8 cellular contexts compared by ENCODE assay signal in the genomic region with DNA sequence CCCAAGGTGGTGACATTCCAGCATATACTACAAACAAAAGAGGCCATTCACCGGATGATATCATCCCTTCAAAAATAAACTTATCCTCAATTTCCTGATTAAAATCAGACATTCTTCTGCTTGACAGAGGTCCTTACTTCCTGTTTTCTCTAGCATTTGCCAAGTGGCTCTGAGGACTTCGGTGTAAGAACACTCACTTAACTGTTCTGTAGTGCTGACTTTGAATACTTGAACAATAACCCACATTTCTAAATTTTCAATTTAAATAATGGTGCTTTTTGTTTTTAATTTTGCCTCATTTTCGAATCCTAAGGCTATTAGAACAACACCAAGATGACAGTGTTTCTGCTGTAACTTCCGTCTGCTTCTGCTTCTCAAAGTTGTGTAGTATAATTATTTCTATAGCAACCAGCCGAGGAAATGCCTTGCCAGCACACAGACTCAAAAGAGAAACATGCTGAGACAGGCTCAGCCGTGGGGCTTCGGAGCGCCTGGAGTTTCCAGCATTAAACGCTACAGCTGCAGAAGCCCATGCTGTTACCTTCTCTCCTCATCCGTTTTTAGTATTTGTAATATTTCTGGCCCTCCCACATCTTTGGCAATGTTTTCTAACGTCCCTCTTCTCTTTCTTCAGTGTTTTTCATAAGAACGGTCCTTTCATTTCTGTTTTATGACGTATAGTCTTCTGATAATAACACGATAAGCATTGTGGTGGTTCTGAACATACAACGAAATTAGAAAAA. TPM values are rescaled to one million over a fixed set of nuclear protein-coding genes. Genes with fewer than 3 reads are reported as not detected.
DNase-seq lines count a peak whose midpoint lies in the region; ATAC-seq and TF ChIP-seq lines count a peak whose summit lies in the region.

No MANE protein-coding gene starts in this region.

- no peak overlapping the region for H3K23ac ChIP-seq in neuronal stem cell (ENCODE audit: low read depth, low read length, poor library complexity)

- H3K4me3 ChIP-seq in fibroblast of villous mesenchyme (ENCODE audit: low read depth, low read length) (peak overlapping the region; percentile 66), neuronal stem cell (ENCODE audit: low read length in 2 of 2) (peak overlapping the region in 1 of 2 donors; percentile 47), subcutaneous abdominal adipose tissue (ENCODE audit: low read depth in 1 of 5, low read length in 5 of 5) (peak overlapping the region; percentile 64 to 81 (median 78))

- H3K9ac ChIP-seq in neuronal stem cell (ENCODE audit: low read depth, low read length, poor library complexity) (no peak overlapping the region), subcutaneous abdominal adipose tissue (ENCODE audit: low read length in 5 of 5) (peak overlapping the region; percentile 51 to 90 (median 72))

- peak; percentile 90 for ATAC-seq in CD4-positive, alpha-beta T cell (ENCODE audit: poor library complexity)
- peak; percentile 93 for ATAC-seq in GM19467 (IDR thresholded peaks at IDR 0.05; ENCODE audit: unreplicated experiment)

- peak; percentile 37 to 72 (median 62) for DNase-seq in CD4-positive, alpha-beta T cell
- DNase-seq in HK-2 (ENCODE audit: unreplicated experiment) (peak; percentile 20), SHP77 (lab: John Stamatoyannopoulos, UW) (peak; percentile 41 to 57), activated gamma-delta T cell treated with Interleukin-2 at 50 U/mL for 16 hours (peak; percentile 40), fibroblast of villous mesenchyme (ENCODE audit: low read depth) (peak; percentile 86), neuronal stem cell (ENCODE audit: low spot score) (peak; percentile 30)

- no peak overlapping the region for H2BK15ac ChIP-seq in neuronal stem cell (ENCODE audit: low read length)

- peaks cover 35% of the 10 kb centered on the region for H3K4me1 Mint-ChIP-seq in CD4-positive, alpha-beta T cell (ENCODE audit: low read depth)

- no peaks in the 10 kb centered on the region for H3K27me3 Mint-ChIP-seq in CD4-positive, alpha-beta T cell

- no peak overlapping the region for H2BK120ac ChIP-seq in neuronal stem cell (ENCODE audit: low read depth, low read length)

- H3K27me3 ChIP-seq in CD4-positive, alpha-beta T cell (ENCODE audit: control insufficient read depth, insufficient read depth, low read length), result no peaks in the 10 kb centered on the region
- H3K27me3 ChIP-seq in neuronal stem cell (ENCODE audit: control insufficient read depth in 3 of 3, insufficient read depth in 3 of 3, low read depth in 1 of 3, low read length in 3 of 3), result no peaks in the 10 kb centered on the region
- H3K27me3 ChIP-seq in subcutaneous abdominal adipose tissue (ENCODE audit: control insufficient read depth in 5 of 5, insufficient read depth in 4 of 5, low read length in 5 of 5), result no peaks in the 10 kb centered on the region

- no peaks in the 10 kb centered on the region for H3K79me1 ChIP-seq in neuronal stem cell (ENCODE audit: low read depth, low read length)

- CTCF ChIA-PET in CD4-positive, alpha-beta T cell (lab: Charles Lee), result interaction anchor here (0.8 to 3.9 kb wide), 7 partner anchors 11 to 25 kb away, joined by 3 to 16 read pairs (median 4); no protein-coding TSS in a partner anchor

- H4K91ac ChIP-seq in neuronal stem cell (ENCODE audit: low read depth, low read length, poor library complexity), result no peak overlapping the region

- H4K8ac ChIP-seq in neuronal stem cell (ENCODE audit: low read depth, low read length), result no peak overlapping the region

- no peak overlapping the region for H3K14ac ChIP-seq in neuronal stem cell (ENCODE audit: low read length)

- H3K4me1 ChIP-seq in neuronal stem cell (ENCODE audit: control insufficient read depth in 2 of 2, insufficient read depth in 1 of 2, low read depth in 1 of 2, low read length in 2 of 2), result peaks cover under 1 to 14% of the 10 kb centered on the region in 2 donors
- H3K4me1 ChIP-seq in subcutaneous abdominal adipose tissue (ENCODE audit: control insufficient read depth in 5 of 5, insufficient read depth in 5 of 5, low read length in 5 of 5), result peaks cover 0 to 35% (median 19%) of the 10 kb centered on the region in 5 donors

- no peaks in the 10 kb centered on the region for H3K9me3 Mint-ChIP-seq in CD4-positive, alpha-beta T cell

- H3K4ac ChIP-seq in neuronal stem cell (ENCODE audit: low read length), result no peak overlapping the region

- WGBS in neuronal stem cell (ENCODE audit: extremely low coverage in 2 of 2, insufficient read length in 2 of 2, insufficient replicate concordance in 1 of 2), 2 donors, result no CpG with 5 or more reads among the region's 15 CpGs

- no peak for TF ChIP-seq CTCF in CD4-positive, alpha-beta T cell (IDR thresholded peaks at IDR 0.05)
- no peak for TF ChIP-seq CTCF in fibroblast of villous mesenchyme (IDR thresholded peaks at IDR 0.05; ENCODE audit: insufficient read depth, low read depth, low read length)

- POLR2A ChIA-PET in CD4-positive, alpha-beta T cell (lab: Charles Lee), result interaction anchor here (0.8 to 4.5 kb wide), 9 partner anchors 9 to 767 kb away, joined by 3 to 22 read pairs (median 6); a partner anchor contains a TSS

- no peak overlapping the region for H2AK5ac ChIP-seq in neuronal stem cell (ENCODE audit: low read depth, low read length)

- H3K36me3 Mint-ChIP-seq in CD4-positive, alpha-beta T cell (ENCODE audit: low read depth), result no peaks in the 10 kb centered on the region

- H2BK12ac ChIP-seq in neuronal stem cell (ENCODE audit: low read length), result no peak overlapping the region

- H3K18ac ChIP-seq in neuronal stem cell (ENCODE audit: low read length), result no peak overlapping the region

- peak overlapping the region; percentile 91 for H2AFZ ChIP-seq in neuronal stem cell (ENCODE audit: low read length)

- H3K9me3 ChIP-seq in CD4-positive, alpha-beta T cell (ENCODE audit: control insufficient read depth, low read length), result no peaks in the 10 kb centered on the region
- peaks cover 0 to 2% of the 10 kb centered on the region in 2 donors for H3K9me3 ChIP-seq in neuronal stem cell (replicated peaks in 1 of 2; ENCODE audit: control insufficient read depth in 2 of 2, insufficient read depth in 1 of 2, low read depth in 1 of 2, low read length in 2 of 2)
- H3K9me3 ChIP-seq in subcutaneous abdominal adipose tissue (ENCODE audit: control insufficient read depth in 5 of 5, low read length in 5 of 5), result no peaks in the 10 kb centered on the region

- peak overlapping the region; percentile 86 for H3K4me3 Mint-ChIP-seq in CD4-positive, alpha-beta T cell

- no peaks in the 10 kb centered on the region for H3K36me3 ChIP-seq in neuronal stem cell (replicated peaks in 1 of 2; ENCODE audit: control insufficient read depth in 2 of 2, insufficient read depth in 2 of 2, low read length in 2 of 2)
- H3K36me3 ChIP-seq in subcutaneous abdominal adipose tissue (ENCODE audit: control insufficient read depth in 5 of 5, insufficient read depth in 5 of 5, low read length in 5 of 5), result no peaks in the 10 kb centered on the region

- no peak overlapping the region for H3K4me2 ChIP-seq in neuronal stem cell (ENCODE audit: insufficient read depth, low read length, poor library complexity, severe bottlenecking)

- intact Hi-C loops in CD4-positive, alpha-beta T cell (cut with DNase I, micrococcal nuclease), result loop anchor here in 1 of 2 experiments (1.0 to 10.0 kb wide), 4 partner anchors 17 to 767 kb away; a partner anchor contains a TSS

- peak overlapping the region; percentile 88 for H3K27ac Mint-ChIP-seq in CD4-positive, alpha-beta T cell

- peak overlapping the region; percentile 71 for H3K27ac ChIP-seq in CD4-positive, alpha-beta T cell (ENCODE audit: low read depth, low read length)
- peak overlapping the region; percentile 31 for H3K27ac ChIP-seq in neuronal stem cell (replicated peaks; ENCODE audit: low read length)
- peak overlapping the region; percentile 89 for H3K27ac ChIP-seq in subcutaneous abdominal adipose tissue (ENCODE audit: low read depth, low read length)

- no peak overlapping the region for H2BK5ac ChIP-seq in neuronal stem cell (ENCODE audit: low read length)

RNA-seq across cellular contexts. Expression of a gene that starts 19.5 kb away (rescaled TPM):
- 100 to 1,000 TPM; 310 to 317 TPM for total RNA-seq in CD4-positive, alpha-beta T cell
- total RNA-seq in fibroblast of villous mesenchyme, result 526 and 798 TPM in 2 replicates
- 9.0 TPM for polyA plus RNA-seq in neuronal stem cell (2013, experiment 1 of 2)
- 9.4 TPM for polyA plus RNA-seq in neuronal stem cell (2013, experiment 2 of 2)

Comparison
In these comparisons a context has a peak if more than half of its experiments do, and no peak if none do; other contexts are left out.
1. DNase-seq: peak in every context shown above with its lines; median percentile 86 in fibroblast of villous mesenchyme; 62 in CD4-positive, alpha-beta T cell; 49 in SHP77; 40 in activated gamma-delta T cell treated with Interleukin-2 at 50 U/mL for 16 hours; 30 in neuronal stem cell; 20 in HK-2.
2. H3K27ac ChIP-seq: peak in every context shown above with its lines; median percentile 89 in subcutaneous abdominal adipose tissue; 71 in CD4-positive, alpha-beta T cell; 31 in neuronal stem cell.